17 cellular contexts compared by ENCODE assay signal in the genomic region with DNA sequence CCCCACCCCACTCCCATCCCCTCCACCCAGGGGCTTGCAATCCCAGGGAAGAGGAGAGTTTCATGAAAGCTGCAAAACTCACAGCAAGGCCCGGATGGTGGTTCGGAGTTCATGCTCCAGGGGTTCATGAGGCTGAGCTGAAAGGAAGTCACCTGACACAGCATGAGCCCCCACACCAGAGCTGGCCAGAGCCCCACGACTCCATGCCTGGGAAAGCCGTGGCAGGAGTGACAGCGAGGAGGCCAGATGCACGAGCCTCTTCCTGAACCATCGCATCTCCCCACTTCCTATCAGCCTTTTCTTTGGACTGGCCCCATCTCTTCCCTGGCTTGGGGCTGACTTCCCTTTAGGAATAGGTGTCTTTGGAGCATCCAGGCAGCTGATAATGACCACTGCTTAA.
DNase-seq lines count a peak whose midpoint lies in the region; ATAC-seq and TF ChIP-seq lines count a peak whose summit lies in the region.
"Had no signal": no experiment of that assay in that cellular context is flagged by ENCODE, and none has a peak within 500 bp of the region (broad histone marks: within the 10 kb centered on the region; RNA-seq: fewer than 3 reads in every experiment).

No MANE protein-coding gene starts in this region.

- H3K36me3 ChIP-seq in GM23248 (ENCODE audit: low read depth), result no peaks in the 10 kb centered on the region
- H3K36me3 ChIP-seq in gastroesophageal sphincter, result no peaks in the 10 kb centered on the region
- H3K36me3 ChIP-seq in suprapubic skin, result no peaks in the 10 kb centered on the region
- H3K36me3 ChIP-seq: neutrophil, thyroid gland had no signal

- 57 to 58% methylated on average over 7 of the region's 7 CpGs for WGBS in GM23248 (ENCODE audit: low coverage in 1 of 2, low lambda C conversion rate in 2 of 2, missing lambda C conversion rate in 2 of 2), 2 experiments
- 50 to 100% methylated on average over 1 to 2 of the region's 7 CpGs for WGBS in gastroesophageal sphincter (ENCODE audit: low coverage in 1 of 2), 2 donors
- WGBS in suprapubic skin, result 71% methylated on average over 7 of the region's 7 CpGs

- H3K9me2 ChIP-seq in GM23248 (ENCODE audit: insufficient read depth), result no peaks in the 10 kb centered on the region

- H3K4me3 ChIP-seq in GM23248 (peak overlapping the region; percentile 60; the same call in 1 of the 2 replicates), gastroesophageal sphincter (no peak overlapping the region), suprapubic skin (no peak overlapping the region), foreskin fibroblast (ENCODE audit: low read depth in 1 of 2, low read length in 2 of 2) (no peak overlapping the region)
- H3K4me3 ChIP-seq: GM23338, thyroid gland had no signal

- H3K27ac Mint-ChIP-seq in activated naive CD4-positive, alpha-beta T cell treated with anti-CD3 and anti-CD28 coated beads for 36 hours, result no peak overlapping the region
- H3K27ac Mint-ChIP-seq: GM23338 had no signal

- H3K27me3 ChIP-seq in GM23248 (replicated peaks; ENCODE audit: insufficient read depth) (no peaks in the 10 kb centered on the region), gastroesophageal sphincter (no peaks in the 10 kb centered on the region), suprapubic skin (no peaks in the 10 kb centered on the region)
- H3K27me3 ChIP-seq: neutrophil, thyroid gland had no signal

- H3K4me1 Mint-ChIP-seq in activated naive CD4-positive, alpha-beta T cell treated with anti-CD3 and anti-CD28 coated beads for 36 hours (ENCODE audit: low read depth), result peaks cover 46% of the 10 kb centered on the region

- peak overlapping the region; percentile 79 for H3K4me2 ChIP-seq in GM23248 (ENCODE audit: unreplicated experiment)
- H3K4me2 ChIP-seq: GM23338 had no signal

- H3K9ac ChIP-seq in GM23248, result 0 out of 2 replicates have a peak overlapping the region, but pooled peaks have one; percentile 60

- H3K4me3 Mint-ChIP-seq in activated naive CD4-positive, alpha-beta T cell treated with anti-CD3 and anti-CD28 coated beads for 36 hours, result no peak overlapping the region
- H3K4me3 Mint-ChIP-seq: GM23338 had no signal

- H3F3A ChIP-seq in GM23248 (ENCODE audit: insufficient read depth), result peaks cover 29% of the 10 kb centered on the region

- H3K9me3 ChIP-seq in GM23248 (ENCODE audit: low read depth) (no peaks in the 10 kb centered on the region), gastroesophageal sphincter (no peaks in the 10 kb centered on the region), suprapubic skin (no peaks in the 10 kb centered on the region)
- H3K9me3 ChIP-seq: neutrophil, thyroid gland had no signal

- no peaks in the 10 kb centered on the region for H3K9me3 Mint-ChIP-seq in activated naive CD4-positive, alpha-beta T cell treated with anti-CD3 and anti-CD28 coated beads for 36 hours
- H3K9me3 Mint-ChIP-seq: activated CD4-positive, alpha-beta memory T cell treated with anti-CD3 and anti-CD28 coated beads, Interleukin-2, amount 10 ng/mL, durations not matched to agents 7 days and 5 days; activated naive CD4-positive, alpha-beta T cell treated with anti-CD3 and anti-CD28 coated beads, Interleukin-2, amount 10 ng/mL, durations not matched to agents 7 days and 5 days; GM23338 had no signal

- no peak for TF ChIP-seq EP300 in gastroesophageal sphincter (IDR thresholded peaks at IDR 0.05)
- TF ChIP-seq EP300 in suprapubic skin (IDR thresholded peaks at IDR 0.05), result no peak

- intact Hi-C loops in activated naive CD4-positive, alpha-beta T cell treated with anti-CD3 and anti-CD28 coated beads for 36 hours (cut with micrococcal nuclease), result no loop called here

- TF ChIP-seq CTCF in gastroesophageal sphincter (IDR thresholded peaks at IDR 0.05), result no peak
- TF ChIP-seq CTCF in suprapubic skin (IDR thresholded peaks at IDR 0.05), result no peak
- TF ChIP-seq CTCF in foreskin fibroblast (IDR thresholded peaks at IDR 0.05; ENCODE audit: low read depth, low read length), result no peak

- H3K27ac ChIP-seq in GM23248, result peak overlapping the region; percentile 79
- peak overlapping the region in 1 of 4 donors; percentile 24 for H3K27ac ChIP-seq in gastroesophageal sphincter
- peak overlapping the region; percentile 47 for H3K27ac ChIP-seq in suprapubic skin

- TF ChIP-seq POLR2A in gastroesophageal sphincter (IDR thresholded peaks at IDR 0.05) (no peak), suprapubic skin (IDR thresholded peaks at IDR 0.05) (no peak)

- peaks cover 12% of the 10 kb centered on the region for H3K27me3 Mint-ChIP-seq in activated naive CD4-positive, alpha-beta T cell treated with anti-CD3 and anti-CD28 coated beads for 36 hours (ENCODE audit: low read depth)

- DNase-seq in GM23248 (no peak), suprapubic skin (ENCODE audit: low spot score in 2 of 2) (no peak), foreskin fibroblast (no peak)
- no peak for DNase-seq in activated naive CD4-positive, alpha-beta T cell treated with anti-CD3 and anti-CD28 coated beads for 36 hours
- DNase-seq: activated CD4-positive, alpha-beta memory T cell treated with anti-CD3 and anti-CD28 coated beads, Interleukin-2, amount 10 ng/mL, durations not matched to agents 7 days and 5 days; activated naive CD4-positive, alpha-beta T cell treated with anti-CD3 and anti-CD28 coated beads, Interleukin-2, amount 10 ng/mL, durations not matched to agents 7 days and 5 days; activated T-cell treated with anti-CD3 and anti-CD28 coated beads, Interleukin-2, amount 50 U/mL, for 1 hour; left colon; midbrain; NCI-H526; SHP77 treated with DMSO at 0.1 percent for 48 hours; thyroid gland had no signal

- in situ Hi-C loops in GM23248 (cut with MboI), result no loop called here

- ATAC-seq in SK-N-SH treated with all-trans-retinoic acid at 6 μM for 48 hours, result peak; percentile 5; the same call in 2 of the 3 replicates
- peak; percentile 10 for ATAC-seq in gastroesophageal sphincter
- no peak for ATAC-seq in GM19351 (IDR thresholded peaks at IDR 0.05; ENCODE audit: unreplicated experiment)

- H4K20me1 ChIP-seq in GM23248 (ENCODE audit: insufficient read depth), result no peaks in the 10 kb centered on the region

- CTCF ChIA-PET in activated naive CD4-positive, alpha-beta T cell treated with anti-CD3 and anti-CD28 coated beads for 36 hours (lab: Charles Lee), result interaction anchor here (1.1 kb wide), 1 partner anchor 13 kb away, joined by 3 read pairs; no protein-coding TSS in a partner anchor

- no peaks in the 10 kb centered on the region for H3K36me3 Mint-ChIP-seq in activated naive CD4-positive, alpha-beta T cell treated with anti-CD3 and anti-CD28 coated beads for 36 hours (ENCODE audit: low read depth)

- H3K79me2 ChIP-seq in GM23248 (ENCODE audit: insufficient read depth), result peaks cover 16% of the 10 kb centered on the region; the same call in 1 of the 2 replicates

- H3K4me1 ChIP-seq in GM23248 (ENCODE audit: insufficient read depth) (peaks cover 16% of the 10 kb centered on the region), gastroesophageal sphincter (peaks cover 0 to 31% (median 0%) of the 10 kb centered on the region in 3 donors), suprapubic skin (peaks cover 24% of the 10 kb centered on the region)

- peak overlapping the region; percentile 44; the same call in 1 of the 2 replicates for H2AFZ ChIP-seq in GM23248
- H2AFZ ChIP-seq: GM23338 had no signal

TF ChIP-seq in SK-N-SH treated with all-trans-retinoic acid at 6 μM for 48 hours, 23 proteins besides CTCF, POLR2A, EP300 and RAD21:
- TF ChIP-seq ZNF565 (CRISPR knock-in tag; conservative IDR thresholded peaks at IDR 0.05; ENCODE audit: low read depth) (no peak), SNAI2 (CRISPR knock-in tag; IDR thresholded peaks at IDR 0.05) (no peak), TOX (CRISPR knock-in tag; IDR thresholded peaks at IDR 0.05; ENCODE audit: borderline replicate concordance) (no peak), PATZ1 (CRISPR knock-in tag; IDR thresholded peaks at IDR 0.05; ENCODE audit: borderline replicate concordance) (no peak), ISL1 (CRISPR knock-in tag; IDR thresholded peaks at IDR 0.05) (no peak), CSDC2 (CRISPR knock-in tag; IDR thresholded peaks at IDR 0.05) (no peak), PPARA (CRISPR knock-in tag; IDR thresholded peaks at IDR 0.05; ENCODE audit: borderline replicate concordance) (no peak), ZC3H10 (CRISPR knock-in tag; IDR thresholded peaks at IDR 0.05) (no peak), TCF4 (CRISPR knock-in tag; IDR thresholded peaks at IDR 0.05; ENCODE audit: borderline replicate concordance) (no peak)
